Comparison of ENCODE assay signal across 21 cellular contexts in the genomic region with DNA sequence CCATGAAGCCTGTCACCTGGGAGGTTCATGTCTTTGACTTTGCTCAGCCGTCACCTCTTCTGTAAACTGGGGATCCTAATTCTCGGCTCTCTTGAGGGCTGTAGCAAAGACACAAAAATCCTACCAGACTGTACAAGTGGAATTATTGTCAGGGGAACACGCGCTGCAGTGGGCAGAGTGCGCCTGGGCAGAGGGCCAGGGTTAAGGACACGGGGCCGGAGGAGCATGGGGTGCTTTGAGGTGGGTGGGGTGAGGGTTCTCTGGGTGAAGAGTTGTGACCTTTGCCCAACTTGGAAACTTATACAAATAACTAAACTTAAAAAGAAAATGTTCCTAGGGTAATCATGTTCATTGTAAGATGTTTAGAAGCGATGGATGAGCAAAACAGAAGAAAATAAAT. TPM values are rescaled to one million over a fixed set of nuclear protein-coding genes. Genes with fewer than 3 reads are reported as not detected.
A peak's percentile ranks its signal among the peaks of the same experiment; 100 is the strongest.
DNase-seq lines count a peak whose midpoint lies in the region; ATAC-seq and TF ChIP-seq lines count a peak whose summit lies in the region.
"Had no signal": no experiment of that assay in that cellular context is flagged by ENCODE, and none has a peak within 500 bp of the region (broad histone marks: within the 10 kb centered on the region; RNA-seq: fewer than 3 reads in every experiment).

No MANE protein-coding gene starts in this region.

- WGBS in mammary epithelial cell (ENCODE audit: low coverage, missing lambda C conversion rate), result 55% methylated on average over 8 of the region's 8 CpGs
- WGBS in thyroid gland, 2 donors, result 27% methylated on average over 8 of the region's 8 CpGs

- CTCF ChIA-PET in MCF 10A (lab: Yijun Ruan, JAX), result no interaction called here
- CTCF ChIA-PET in mammary epithelial cell (lab: Charles Lee; ENCODE audit: low non-redundant PET), result no interaction called here

- H3K27me3 Mint-ChIP-seq in MCF 10A (ENCODE audit: insufficient read depth, unreplicated experiment) (no peaks in the 10 kb centered on the region), glutamatergic neuron (ENCODE audit: unreplicated experiment) (peaks cover 6% of the 10 kb centered on the region)
- H3K27me3 Mint-ChIP-seq in effector memory CD8-positive, alpha-beta T cell, result peaks cover 8 to 57% of the 10 kb centered on the region in 2 donors

- H3K9me3 ChIP-seq in mammary epithelial cell (replicated peaks; ENCODE audit: insufficient read depth, low read length), result no peaks in the 10 kb centered on the region
- H3K9me3 ChIP-seq in OCI-LY3 (ENCODE audit: insufficient read depth, low read length), result no peaks in the 10 kb centered on the region
- H3K9me3 ChIP-seq in thyroid gland, result no peaks in the 10 kb centered on the region

- intact Hi-C loops in MCF 10A (cut with micrococcal nuclease) (no loop called here), mammary epithelial cell (cut with micrococcal nuclease) (no loop called here), thyroid gland (cut with DNase I) (no loop called here)

- TF ChIP-seq POLR2A in thyroid gland (IDR thresholded peaks at IDR 0.05), result no peak

- TF ChIP-seq CTCF in MCF 10A (IDR thresholded peaks at IDR 0.05; ENCODE audit: unreplicated experiment) (no peak), mammary epithelial cell (conservative IDR thresholded peaks at IDR 0.05 in 1 of 2, IDR thresholded peaks at IDR 0.05 in 1 of 2; ENCODE audit: extremely low read depth in 1 of 2, insufficient read depth in 1 of 2, low read depth in 1 of 2, low read length in 2 of 2) (no peak), OCI-LY3 (IDR thresholded peaks at IDR 0.05; ENCODE audit: low read depth, low read length) (no peak), thyroid gland (IDR thresholded peaks at IDR 0.05) (no peak), GM10266 (IDR thresholded peaks at IDR 0.05; ENCODE audit: control insufficient read depth, insufficient read depth, low read depth, missing control alignments) (no peak), glutamatergic neuron (IDR thresholded peaks at IDR 0.05; ENCODE audit: partially characterized antibody, unreplicated experiment) (no peak)

- H3K79me2 ChIP-seq in mammary epithelial cell (ENCODE audit: insufficient read depth, low read length), result no peaks in the 10 kb centered on the region
- H3K79me2 ChIP-seq in OCI-LY3 (ENCODE audit: low read length), result peaks cover 9% of the 10 kb centered on the region; the same call in 1 of the 2 replicates

- H3K4me2 ChIP-seq in mammary epithelial cell (ENCODE audit: insufficient read depth, low read depth, low read length) (no peak overlapping the region), OCI-LY3 (ENCODE audit: low read length) (peak overlapping the region; percentile 85)

- no peak overlapping the region for H3K27ac ChIP-seq in mammary epithelial cell (ENCODE audit: insufficient read depth, low read depth, low read length)
- H3K27ac ChIP-seq in OCI-LY3 (ENCODE audit: low read length), result no peak overlapping the region
- peak overlapping the region in 1 of 3 donors; percentile 8 for H3K27ac ChIP-seq in thyroid gland
- H3K27ac ChIP-seq: HL-60 had no signal

- H3K27ac Mint-ChIP-seq in MCF 10A (ENCODE audit: low read depth, unreplicated experiment) (peak overlapping the region; percentile 32), glutamatergic neuron (ENCODE audit: unreplicated experiment) (no peak overlapping the region)
- peak overlapping the region; percentile 8 to 32 for H3K27ac Mint-ChIP-seq in effector memory CD8-positive, alpha-beta T cell

- H3K9me3 Mint-ChIP-seq in MCF 10A (ENCODE audit: unreplicated experiment) (no peaks in the 10 kb centered on the region), glutamatergic neuron (ENCODE audit: unreplicated experiment) (peaks cover 3% of the 10 kb centered on the region)
- H3K9me3 Mint-ChIP-seq in effector memory CD8-positive, alpha-beta T cell, result no peaks in the 10 kb centered on the region

- in situ Hi-C loops in mammary epithelial cell (cut with MboI; ENCODE audit: low sequenced_read_pairs in 2 of 2), result no loop called here

- H3K4me1 ChIP-seq in mammary epithelial cell (ENCODE audit: insufficient read depth, low read length) (peaks cover 5% of the 10 kb centered on the region), OCI-LY3 (ENCODE audit: low read length) (peaks cover 31% of the 10 kb centered on the region), thyroid gland (peaks cover 18 to 50% of the 10 kb centered on the region in 2 donors)

- H3K36me3 Mint-ChIP-seq in MCF 10A (ENCODE audit: insufficient read depth, unreplicated experiment) (no peaks in the 10 kb centered on the region), glutamatergic neuron (ENCODE audit: unreplicated experiment) (no peaks in the 10 kb centered on the region)
- H3K36me3 Mint-ChIP-seq in effector memory CD8-positive, alpha-beta T cell (ENCODE audit: insufficient read depth), result no peaks in the 10 kb centered on the region

- H3K27me3 ChIP-seq in mammary epithelial cell (ENCODE audit: insufficient read depth, low read length) (peaks cover 7% of the 10 kb centered on the region), OCI-LY3 (ENCODE audit: low read depth, low read length) (no peaks in the 10 kb centered on the region), thyroid gland (no peaks in the 10 kb centered on the region)

- H3K9ac ChIP-seq in mammary epithelial cell (ENCODE audit: insufficient read depth, low read length) (no peak overlapping the region), OCI-LY3 (ENCODE audit: low read length) (0 out of 2 replicates have a peak overlapping the region, but pooled peaks have one; percentile 18)

- BruUV-seq in MCF 10A (replicated peaks; lab: Mats Ljungman, UMichigan), result no TSS peak
- BruUV-seq in mammary epithelial cell (replicated peaks; lab: Mats Ljungman, UMichigan), result no TSS peak

- dilution Hi-C loops in mammary epithelial cell (cut with HindIII; ENCODE audit: low sequenced_read_pairs), result no loop called here

- H3K4me1 Mint-ChIP-seq in MCF 10A (ENCODE audit: insufficient read depth, unreplicated experiment) (no peaks in the 10 kb centered on the region), glutamatergic neuron (ENCODE audit: low read depth, unreplicated experiment) (peaks cover 34% of the 10 kb centered on the region)
- H3K4me1 Mint-ChIP-seq in effector memory CD8-positive, alpha-beta T cell (ENCODE audit: low read depth in 2 of 2), result no peaks in the 10 kb centered on the region

- H3K4me3 Mint-ChIP-seq in MCF 10A (ENCODE audit: unreplicated experiment) (no peak overlapping the region), glutamatergic neuron (ENCODE audit: unreplicated experiment) (no peak overlapping the region)
- H3K4me3 Mint-ChIP-seq in effector memory CD8-positive, alpha-beta T cell, result no peak overlapping the region

- no peak for DNase-seq in MCF 10A (ENCODE audit: unreplicated experiment)
- DNase-seq in mammary epithelial cell, result no peak
- no peak for DNase-seq in effector memory CD8-positive, alpha-beta T cell
- DNase-seq in thyroid gland, result peak; percentile 67 to 78
- no peak for DNase-seq in GM10266 (ENCODE audit: extremely low spot score)
- DNase-seq in DMS79 treated with DMSO at 0.1 percent for 48 hours (lab: John Stamatoyannopoulos, UW), result no peak
- DNase-seq in glutamatergic neuron, result no peak
- DNase-seq: 8988T, AML-193, DMS53, KBM-7, NCI-H1105 treated with DMSO at 0.1 percent for 48 hours, NCI-H2081, NCI-H2171, NCI-H345, NCI-H524, NCI-H82 had no signal

- H3K4me3 ChIP-seq in mammary epithelial cell (replicated peaks in 1 of 3; ENCODE audit: insufficient read depth in 1 of 3, low read depth in 2 of 3, low read length in 3 of 3) (no peak overlapping the region), OCI-LY3 (ENCODE audit: low read length) (no peak overlapping the region), thyroid gland (replicated peaks in 1 of 3) (no peak overlapping the region)

- no peak for ATAC-seq in effector memory CD8-positive, alpha-beta T cell (replicated peaks)
- ATAC-seq: HepG2, Right ventricle myocardium inferior had no signal

- POLR2A ChIA-PET in MCF 10A (lab: Yijun Ruan, JAX), result no interaction called here

- H4K20me1 ChIP-seq in mammary epithelial cell (ENCODE audit: insufficient read depth, low read length), result no peaks in the 10 kb centered on the region
- H4K20me1 ChIP-seq in OCI-LY3 (ENCODE audit: insufficient read depth, low read length), result no peaks in the 10 kb centered on the region

- H2AFZ ChIP-seq in mammary epithelial cell (ENCODE audit: low read depth, low read length), result no peak overlapping the region
- no peak overlapping the region for H2AFZ ChIP-seq in OCI-LY3 (ENCODE audit: low read depth, low read length)

- no peaks in the 10 kb centered on the region for H3K36me3 ChIP-seq in mammary epithelial cell (ENCODE audit: insufficient read depth, low read length)
- no peaks in the 10 kb centered on the region for H3K36me3 ChIP-seq in OCI-LY3 (replicated peaks; ENCODE audit: low read depth, low read length)
- no peaks in the 10 kb centered on the region for H3K36me3 ChIP-seq in thyroid gland

RNA-seq across cellular contexts. Expression of gene PALD1, which starts 36.0 kb away (rescaled TPM):
- total RNA-seq in MCF 10A (2022) (0.12 TPM in 1 of 2 replicates, not detected in the other), mammary epithelial cell (under 1 TPM in 1 of 2 donors, not detected in 1; under 0.01 TPM), thyroid gland (10 to 100 TPM; 10.7 to 28.2 (median 14.0) TPM), glutamatergic neuron (ENCODE audit: unreplicated experiment) (15.5 TPM)
- polyA plus RNA-seq in mammary epithelial cell, result 0.01 TPM
- not detected for polyA minus RNA-seq in mammary epithelial cell

Comparison
In these comparisons a context has a peak if more than half of its experiments do, and no peak if none do; other contexts are left out.
1. DNase-seq: peak in thyroid gland (2 of 2); none in MCF 10A (single experiment), mammary epithelial cell (single experiment), effector memory CD8-positive, alpha-beta T cell (0 of 3), GM10266 (single experiment), DMS79 treated with DMSO at 0.1 percent for 48 hours (single experiment) and glutamatergic neuron (single experiment).
2. RNA of gene PALD1, which starts 36.0 kb away (total RNA-seq): 10.7 to 28.2 TPM in thyroid gland and 15.5 TPM in glutamatergic neuron (single experiment); 0.12 TPM in MCF 10A and under 0.01 TPM in mammary epithelial cell; every median in the first group is over 10 times any median in the second.